ENCODE assay signal across 20 cellular contexts in the genomic region with DNA sequence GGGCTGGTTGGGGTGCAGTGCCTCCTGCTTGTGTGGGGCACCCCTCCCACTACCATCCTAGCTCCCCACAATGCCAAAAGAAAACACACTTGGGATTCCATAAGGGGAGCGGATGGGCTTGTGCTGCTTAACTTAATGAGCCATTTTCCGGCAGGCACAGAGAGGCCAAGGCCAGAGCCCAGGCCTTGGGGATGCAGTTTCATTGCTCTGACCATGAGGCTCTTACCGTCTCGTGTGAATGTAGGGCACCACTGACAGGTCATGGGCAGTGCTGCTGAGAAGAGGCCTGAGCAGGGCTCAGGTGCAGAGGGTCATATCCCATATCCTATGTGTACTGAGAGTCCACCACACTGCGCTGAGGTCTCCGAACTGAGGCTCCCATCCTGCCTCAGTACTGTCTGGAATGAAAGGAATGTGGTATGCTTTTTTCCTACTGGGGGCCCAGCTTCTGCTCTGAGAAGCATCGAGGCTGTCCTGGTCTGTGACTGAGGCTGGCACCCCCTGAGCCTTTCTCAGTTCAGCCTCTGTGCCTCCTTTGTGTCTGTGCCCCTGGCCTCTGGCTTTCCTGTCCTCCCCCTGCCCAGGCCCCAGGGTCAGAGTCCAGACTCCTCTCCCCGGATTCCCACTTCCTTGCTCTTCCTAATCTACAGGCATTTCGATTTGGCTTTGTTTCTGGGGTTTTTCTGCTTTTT. TPM values are rescaled to one million over a fixed set of nuclear protein-coding genes. Genes with fewer than 3 reads are reported as not detected.
DNase-seq lines count a peak whose midpoint lies in the region; ATAC-seq and TF ChIP-seq lines count a peak whose summit lies in the region.
"Had no signal": no experiment of that assay in that cellular context is flagged by ENCODE, and none has a peak within 500 bp of the region (broad histone marks: within the 10 kb centered on the region; RNA-seq: fewer than 3 reads in every experiment).

No MANE protein-coding gene starts in this region.

- no peak for ATAC-seq in left cardiac atrium
- ATAC-seq: gastrocnemius medialis had no signal

- peak overlapping the region; percentile 81 to 90 (median 83) for H3K27ac Mint-ChIP-seq in nephron
- no peak overlapping the region for H3K27ac Mint-ChIP-seq in CD8-positive, alpha-beta memory T cell

- H3K27me3 Mint-ChIP-seq in nephron (ENCODE audit: low read depth), result peaks cover 5% of the 10 kb centered on the region
- peaks cover 14 to 49% of the 10 kb centered on the region in 2 donors for H3K27me3 Mint-ChIP-seq in CD8-positive, alpha-beta memory T cell

- H3K27me3 ChIP-seq in cardiac muscle cell (no peaks in the 10 kb centered on the region), ectodermal cell (ENCODE audit: control insufficient read depth, insufficient read depth, low read length, poor library complexity, severe bottlenecking) (no peaks in the 10 kb centered on the region), ovary (no peaks in the 10 kb centered on the region)
- H3K27me3 ChIP-seq in CD8-positive, alpha-beta memory T cell (ENCODE audit: insufficient read depth, low read length, poor library complexity, severe bottlenecking), result no peaks in the 10 kb centered on the region
- H3K27me3 ChIP-seq: BLaER1 treated with 17β-estradiol and CSF1 and Interleukin-3, amounts not matched to agents 10 nM and 100 nM had no signal

- TF ChIP-seq POLR2A in ovary (IDR thresholded peaks at IDR 0.05), result no peak

- no peak for TF ChIP-seq EP300 in ovary (IDR thresholded peaks at IDR 0.05)

- CTCF ChIA-PET in CD8-positive, alpha-beta memory T cell (lab: Charles Lee), result no interaction called here

- TF ChIP-seq CTCF in cardiac muscle cell (IDR thresholded peaks at IDR 0.05; ENCODE audit: low read depth, low read length) (no peak), nephron (IDR thresholded peaks at IDR 0.05; ENCODE audit: unreplicated experiment in 3 of 3) (no peak), ovary (IDR thresholded peaks at IDR 0.05) (no peak)

- H3K4me3 ChIP-seq in cardiac muscle cell, result no peak overlapping the region
- no peak overlapping the region for H3K4me3 ChIP-seq in ectodermal cell (ENCODE audit: insufficient read depth, low read depth, low read length)
- no peak overlapping the region for H3K4me3 ChIP-seq in ovary
- no peak overlapping the region for H3K4me3 ChIP-seq in CD8-positive, alpha-beta memory T cell (ENCODE audit: low read length)
- H3K4me3 ChIP-seq: BLaER1 treated with 17β-estradiol and CSF1 and Interleukin-3, amounts not matched to agents 10 nM and 100 nM; gastrocnemius medialis; suprapubic skin had no signal

- no peaks in the 10 kb centered on the region for H3K36me3 ChIP-seq in cardiac muscle cell
- H3K36me3 ChIP-seq in ectodermal cell (ENCODE audit: control insufficient read depth, insufficient read depth, low read length), result peaks cover 13% of the 10 kb centered on the region
- no peaks in the 10 kb centered on the region for H3K36me3 ChIP-seq in ovary
- H3K36me3 ChIP-seq in CD8-positive, alpha-beta memory T cell (ENCODE audit: insufficient read depth, low read length), result no peaks in the 10 kb centered on the region
- H3K36me3 ChIP-seq: BLaER1 treated with 17β-estradiol and CSF1 and Interleukin-3, amounts not matched to agents 10 nM and 100 nM; gastrocnemius medialis; suprapubic skin had no signal

- intact Hi-C loops in left cardiac atrium (cut with DNase I) (no loop called here), ovary (cut with DNase I) (loop anchor here in 1 of 4 donors (10.0 kb wide), 1 partner anchor 80 kb away; the partner anchor contains the start of gene DPYSL5)

- H3K4me3 Mint-ChIP-seq in nephron, result no peak overlapping the region
- H3K4me3 Mint-ChIP-seq in CD8-positive, alpha-beta memory T cell, result no peak overlapping the region

- in situ Hi-C loops in ACHN (cut with HindIII; ENCODE audit: low pct_ligation_motif_present, low pct_unique_long_range_greater_than_20kb, low sequenced_read_pairs), result no loop called here

- WGBS in ectodermal cell, 2 experiments, result 59 to 69% methylated on average over 9 of the region's 9 CpGs
- 22 to 37% (median 31%) methylated on average over 9 of the region's 9 CpGs for WGBS in ovary, 3 donors

- no peaks in the 10 kb centered on the region for H3K9me3 ChIP-seq in cardiac muscle cell (ENCODE audit: low read depth)
- no peaks in the 10 kb centered on the region for H3K9me3 ChIP-seq in ectodermal cell (ENCODE audit: control insufficient read depth, low read length)
- H3K9me3 ChIP-seq in ovary, result no peaks in the 10 kb centered on the region
- H3K9me3 ChIP-seq in CD8-positive, alpha-beta memory T cell (ENCODE audit: low read length), result no peaks in the 10 kb centered on the region
- H3K9me3 ChIP-seq: BLaER1 treated with 17β-estradiol and CSF1 and Interleukin-3, amounts not matched to agents 10 nM and 100 nM; gastrocnemius medialis; suprapubic skin had no signal

- POLR2A ChIA-PET in CD8-positive, alpha-beta memory T cell (lab: Charles Lee), result no interaction called here

- H3K36me3 Mint-ChIP-seq in nephron (ENCODE audit: low read depth), result no peaks in the 10 kb centered on the region
- no peaks in the 10 kb centered on the region for H3K36me3 Mint-ChIP-seq in CD8-positive, alpha-beta memory T cell

- H3K27ac ChIP-seq in cardiac muscle cell, result no peak overlapping the region
- peak overlapping the region; percentile 77 for H3K27ac ChIP-seq in ectodermal cell (ENCODE audit: insufficient read depth, low read depth, low read length, poor library complexity, severe bottlenecking)
- no peak overlapping the region for H3K27ac ChIP-seq in ovary
- no peak overlapping the region for H3K27ac ChIP-seq in CD8-positive, alpha-beta memory T cell (ENCODE audit: low read depth, low read length)
- H3K27ac ChIP-seq: BLaER1 treated with 17β-estradiol and CSF1 and Interleukin-3, amounts not matched to agents 10 nM and 100 nM; gastrocnemius medialis; suprapubic skin had no signal

- no peaks in the 10 kb centered on the region for H3K9me3 Mint-ChIP-seq in nephron
- H3K9me3 Mint-ChIP-seq in CD8-positive, alpha-beta memory T cell, result no peaks in the 10 kb centered on the region

- DNase-seq in cardiac muscle cell (ENCODE audit: low read depth in 1 of 2, low spot score in 1 of 2) (peak; percentile 25 to 42), left cardiac atrium (no peak), ovary (no peak), ACHN (no peak), hepatic stellate cell (ENCODE audit: low spot score) (no peak)
- DNase-seq in CD8-positive, alpha-beta memory T cell, result no peak
- DNase-seq: activated CD4-positive, alpha-beta T cell treated with anti-CD3 and anti-CD28 coated beads for 4 hours; activated naive CD4-positive, alpha-beta T cell; activated T-cell treated with anti-CD3 and anti-CD28 coated beads for 4 hours; dermis blood vessel endothelial cell; DMS153; erythroblast; gastrocnemius medialis; NCI-H1436 treated with DMSO at 0.1 percent for 48 hours; NCI-H82; small intestine had no signal

- H3K4me1 ChIP-seq in cardiac muscle cell (ENCODE audit: low read depth) (peaks cover 18% of the 10 kb centered on the region), ectodermal cell (ENCODE audit: control insufficient read depth, insufficient read depth, low read length) (peaks cover 24% of the 10 kb centered on the region), ovary (ENCODE audit: insufficient read depth) (peaks cover 3% of the 10 kb centered on the region)
- no peaks in the 10 kb centered on the region for H3K4me1 ChIP-seq in CD8-positive, alpha-beta memory T cell (ENCODE audit: insufficient read depth, low read length)
- H3K4me1 ChIP-seq: gastrocnemius medialis, suprapubic skin had no signal

- H3K4me1 Mint-ChIP-seq in nephron, result peaks cover 26% of the 10 kb centered on the region
- peaks cover 0 to 6% (median 5%) of the 10 kb centered on the region in 3 donors for H3K4me1 Mint-ChIP-seq in CD8-positive, alpha-beta memory T cell

RNA-seq across cellular contexts. Expression of gene MAPRE3, which starts 45.2 kb away (rescaled TPM):
- total RNA-seq in cardiac muscle cell (75.9 and 143 TPM in 2 replicates), left cardiac atrium (10 to 100 TPM; 35.3 to 43.1 TPM), ovary (10 to 100 TPM; 23.8 to 51.8 (median 34.0) TPM)
- polyA plus RNA-seq in cardiac muscle cell (212 TPM in 2 replicates), ovary (10 to 100 TPM; 34.3 to 45.4 TPM)
- 18.6 TPM for polyA plus RNA-seq in ectodermal cell (2013, experiment 1 of 4)
- polyA plus RNA-seq in ectodermal cell (2013, experiment 2 of 4), result 17.7 TPM
- 18.3 TPM for polyA plus RNA-seq in ectodermal cell (2013, experiment 3 of 4)
- polyA plus RNA-seq in ectodermal cell (2013, experiment 4 of 4), result 22.9 TPM
- 1 to 10 TPM; 2.4 to 3.0 TPM for total RNA-seq in CD8-positive, alpha-beta memory T cell
- 2.0 TPM for polyA plus RNA-seq in CD8-positive, alpha-beta memory T cell

Comparison
In these comparisons a context has a peak if more than half of its experiments do, and no peak if none do; other contexts are left out.
1. DNase-seq: peak in cardiac muscle cell (2 of 2); none in left cardiac atrium (single experiment), ovary (0 of 5), ACHN (single experiment), hepatic stellate cell (single experiment) and CD8-positive, alpha-beta memory T cell (0 of 5).
2. H3K27ac Mint-ChIP-seq: peak in nephron (3 of 3); none in CD8-positive, alpha-beta memory T cell (0 of 8).
3. RNA of gene MAPRE3, which starts 45.2 kb away (total RNA-seq): 75.9 to 143 TPM in cardiac muscle cell, 35.3 to 43.1 TPM in left cardiac atrium and 23.8 to 51.8 TPM in ovary; 2.4 to 3.0 TPM in CD8-positive, alpha-beta memory T cell; every median in the first group is over 4 times any median in the second.